In genomic region chr10:33103980-33104379, GRCh38 we compare ENCODE assay signal across 14 cellular contexts.
DNase-seq lines count a peak whose midpoint lies in the region; ATAC-seq lines count a peak whose summit lies in the region.
"Had no signal": no experiment of that assay in that cellular context is flagged by ENCODE, and none has a peak within 500 bp of the region (broad histone marks: within the 10 kb centered on the region; RNA-seq: fewer than 3 reads in every experiment).

No MANE protein-coding gene starts in this region.

- H3K36me3 Mint-ChIP-seq in activated CD4-positive, alpha-beta memory T cell treated with anti-CD3 and anti-CD28 coated beads, Interleukin-2, amount 10 ng/mL, durations not matched to agents 7 days and 5 days (ENCODE audit: low read depth) = peaks cover 64% of the 10 kb centered on the region
- H3K36me3 Mint-ChIP-seq in activated CD4-positive, alpha-beta memory T cell treated with anti-CD3 and anti-CD28 coated beads for 36 hours = peaks cover 28% of the 10 kb centered on the region
- H3K36me3 Mint-ChIP-seq in T-helper 17 cell (ENCODE audit: low read depth) = peaks cover 5% of the 10 kb centered on the region
- H3K36me3 Mint-ChIP-seq in T-cell = peaks cover 15% of the 10 kb centered on the region

- intact Hi-C loops in activated CD4-positive, alpha-beta memory T cell treated with anti-CD3 and anti-CD28 coated beads for 36 hours (cut with micrococcal nuclease) = no loop called here

- ATAC-seq in T-helper 17 cell = no peak
- peak; percentile 66 for ATAC-seq in esophagus mucosa
- ATAC-seq in HG03025 (IDR thresholded peaks at IDR 0.05; ENCODE audit: low FRiP score, unreplicated experiment) = no peak
- no peak for ATAC-seq in T-cell (replicated peaks in 1 of 4)
- ATAC-seq: HCT116 had no signal

- no peak for DNase-seq in activated CD4-positive, alpha-beta memory T cell treated with anti-CD3 and anti-CD28 coated beads, Interleukin-2, amount 10 ng/mL, durations not matched to agents 7 days and 5 days
- DNase-seq in activated CD4-positive, alpha-beta memory T cell treated with anti-CD3 and anti-CD28 coated beads for 36 hours = no peak
- DNase-seq in T-helper 17 cell = no peak
- no peak for DNase-seq in T-cell
- DNase-seq in NK-92 treated with Interleukin-12 subunit alpha and Interleukin-12 subunit beta, amount 100 ng/mL, for 24 hours (lab: John Stamatoyannopoulos, UW) = no peak
- DNase-seq: 8988T, AML-193, Calu3, DMS 273 treated with DMSO at 0.1 percent for 48 hours, GM23248, IMR-90 had no signal

- peaks cover 93% of the 10 kb centered on the region for H3K4me1 Mint-ChIP-seq in activated CD4-positive, alpha-beta memory T cell treated with anti-CD3 and anti-CD28 coated beads, Interleukin-2, amount 10 ng/mL, durations not matched to agents 7 days and 5 days
- H3K4me1 Mint-ChIP-seq in activated CD4-positive, alpha-beta memory T cell treated with anti-CD3 and anti-CD28 coated beads for 36 hours (ENCODE audit: low read depth) = peaks cover 78% of the 10 kb centered on the region
- H3K4me1 Mint-ChIP-seq in T-helper 17 cell = peaks cover 27% of the 10 kb centered on the region
- H3K4me1 Mint-ChIP-seq in T-cell = peaks cover 19 to 86% (median 44%) of the 10 kb centered on the region in 3 donors

- POLR2A ChIA-PET in activated CD4-positive, alpha-beta memory T cell treated with anti-CD3 and anti-CD28 coated beads, Interleukin-2, amount 10 ng/mL, durations not matched to agents 7 days and 5 days (lab: Charles Lee) = interaction anchor here (1.2 to 9.1 kb wide), 4 partner anchors 10 to 95 kb away, joined by 3 to 199 read pairs (median 4); no protein-coding TSS in a partner anchor
- POLR2A ChIA-PET in activated CD4-positive, alpha-beta memory T cell treated with anti-CD3 and anti-CD28 coated beads for 36 hours (lab: Charles Lee) = interaction anchor here (1.1 to 1.2 kb wide), 2 partner anchors 12 to 26 kb away, joined by 3 read pairs; no protein-coding TSS in a partner anchor
- POLR2A ChIA-PET in T-cell (lab: Charles Lee) = interaction anchor here in 1 of 2 donors (0.6 kb wide), 1 partner anchor 317 kb away, joined by 3 read pairs; no protein-coding TSS in a partner anchor

- H3K27ac Mint-ChIP-seq in activated CD4-positive, alpha-beta memory T cell treated with anti-CD3 and anti-CD28 coated beads, Interleukin-2, amount 10 ng/mL, durations not matched to agents 7 days and 5 days = peak overlapping the region; percentile 89
- H3K27ac Mint-ChIP-seq in activated CD4-positive, alpha-beta memory T cell treated with anti-CD3 and anti-CD28 coated beads for 36 hours = no peak overlapping the region
- H3K27ac Mint-ChIP-seq in T-helper 17 cell (peak overlapping the region; percentile 67), T-cell (peak overlapping the region in 1 of 2 donors; percentile 92)

- peaks cover 19% of the 10 kb centered on the region for H3K9me3 Mint-ChIP-seq in activated CD4-positive, alpha-beta memory T cell treated with anti-CD3 and anti-CD28 coated beads, Interleukin-2, amount 10 ng/mL, durations not matched to agents 7 days and 5 days
- peaks cover 19% of the 10 kb centered on the region for H3K9me3 Mint-ChIP-seq in activated CD4-positive, alpha-beta memory T cell treated with anti-CD3 and anti-CD28 coated beads for 36 hours
- peaks cover 3 to 6% (median 5%) of the 10 kb centered on the region in 3 donors for H3K9me3 Mint-ChIP-seq in T-cell

- H3K4me3 Mint-ChIP-seq in activated CD4-positive, alpha-beta memory T cell treated with anti-CD3 and anti-CD28 coated beads, Interleukin-2, amount 10 ng/mL, durations not matched to agents 7 days and 5 days = peak overlapping the region; percentile 70
- no peak overlapping the region for H3K4me3 Mint-ChIP-seq in activated CD4-positive, alpha-beta memory T cell treated with anti-CD3 and anti-CD28 coated beads for 36 hours
- H3K4me3 Mint-ChIP-seq in T-helper 17 cell (peak overlapping the region; percentile 28), T-cell (no peak overlapping the region)

- H3K27me3 Mint-ChIP-seq in activated CD4-positive, alpha-beta memory T cell treated with anti-CD3 and anti-CD28 coated beads, Interleukin-2, amount 10 ng/mL, durations not matched to agents 7 days and 5 days = no peaks in the 10 kb centered on the region
- peaks cover 3% of the 10 kb centered on the region for H3K27me3 Mint-ChIP-seq in activated CD4-positive, alpha-beta memory T cell treated with anti-CD3 and anti-CD28 coated beads for 36 hours
- H3K27me3 Mint-ChIP-seq in T-helper 17 cell = no peaks in the 10 kb centered on the region
- peaks cover 0 to 3% of the 10 kb centered on the region in 2 donors for H3K27me3 Mint-ChIP-seq in T-cell

- CTCF ChIA-PET in activated CD4-positive, alpha-beta memory T cell treated with anti-CD3 and anti-CD28 coated beads, Interleukin-2, amount 10 ng/mL, durations not matched to agents 7 days and 5 days (lab: Charles Lee) = interaction anchor here (0.9 to 6.4 kb wide), 3 partner anchors 11 to 51 kb away, joined by 4 to 37 read pairs (median 12); no protein-coding TSS in a partner anchor
- CTCF ChIA-PET in activated CD4-positive, alpha-beta memory T cell treated with anti-CD3 and anti-CD28 coated beads for 36 hours (lab: Charles Lee) = interaction anchor here (1.0 to 1.1 kb wide), 2 partner anchors 12 to 52 kb away, joined by 3 read pairs; no protein-coding TSS in a partner anchor
- CTCF ChIA-PET in T-cell (lab: Charles Lee) = no interaction called here

- H3K9me3 ChIP-seq in T-helper 17 cell (ENCODE audit: control insufficient read depth, low read length, poor library complexity, severe bottlenecking) = peaks cover 9% of the 10 kb centered on the region

Comparison
In these comparisons a context has a peak if more than half of its experiments do, and no peak if none do; other contexts are left out.
1. H3K4me3 Mint-ChIP-seq: peak in activated CD4-positive, alpha-beta memory T cell treated with anti-CD3 and anti-CD28 coated beads, Interleukin-2, amount 10 ng/mL, durations not matched to agents 7 days and 5 days (single experiment) and T-helper 17 cell (single experiment); none in activated CD4-positive, alpha-beta memory T cell treated with anti-CD3 and anti-CD28 coated beads for 36 hours (single experiment) and T-cell (0 of 3).
2. CTCF ChIA-PET loops: an anchor here in activated CD4-positive, alpha-beta memory T cell treated with anti-CD3 and anti-CD28 coated beads, Interleukin-2, amount 10 ng/mL, durations not matched to agents 7 days and 5 days (0.9 to 6.4 kb wide) and activated CD4-positive, alpha-beta memory T cell treated with anti-CD3 and anti-CD28 coated beads for 36 hours (1.0 to 1.1 kb wide); none called in T-cell.